18 cellular contexts compared by ENCODE assay signal in genomic region chr2:65159921-65160320, GRCh38. TPM values are rescaled to one million over a fixed set of nuclear protein-coding genes. Genes with fewer than 3 reads are reported as not detected.
DNase-seq lines count a peak whose midpoint lies in the region; ATAC-seq, FAIRE-seq and TF ChIP-seq lines count a peak whose summit lies in the region.
"Had no signal": no experiment of that assay in that cellular context is flagged by ENCODE, and none has a peak within 500 bp of the region (broad histone marks: within the 10 kb centered on the region; RNA-seq: fewer than 3 reads in every experiment).

No MANE protein-coding gene starts in this region.

- no peaks in the 10 kb centered on the region for H3K27me3 ChIP-seq in BLaER1
- no peaks in the 10 kb centered on the region for H3K27me3 ChIP-seq in K562 (ENCODE audit: control insufficient read depth in 2 of 2, insufficient read depth in 2 of 2, low read length in 2 of 2)
- no peaks in the 10 kb centered on the region for H3K27me3 ChIP-seq in PC-3 (ENCODE audit: low read length)
- H3K27me3 ChIP-seq in foreskin keratinocyte = no peaks in the 10 kb centered on the region
- H3K27me3 ChIP-seq: heart left ventricle, tibial nerve had no signal

- no peak for TF ChIP-seq RAD21 in K562 (CRISPR knock-in tag; conservative IDR thresholded peaks at IDR 0.05 in 1 of 2, IDR thresholded peaks at IDR 0.05 in 1 of 2)

- no peaks in the 10 kb centered on the region for H3K9me2 ChIP-seq in PC-3 (replicated peaks; ENCODE audit: low read length)

- POLR2A ChIA-PET in K562 (lab: Yijun Ruan, JAX) = interaction anchor here (0.6 to 0.7 kb wide), 2 partner anchors 11 to 15 kb away, joined by 3 read pairs; no protein-coding TSS in a partner anchor
- POLR2A ChIA-PET in PC-3 (lab: Charles Lee; ENCODE audit: unreplicated experiment) = no interaction called here

- no peak for ATAC-seq in K562
- no peak for ATAC-seq in PC-3
- no peak for ATAC-seq in foreskin keratinocyte

- H2AFZ ChIP-seq in K562 (ENCODE audit: low read depth, low read length) = peak overlapping the region; percentile 38; the same call in 1 of the 2 replicates
- no peak overlapping the region for H2AFZ ChIP-seq in PC-3 (ENCODE audit: low read length)

- WGBS in K562 (ENCODE audit: insufficient coverage, low coverage, missing lambda C conversion rate) = 38% methylated on average over 2 of the region's 2 CpGs

- H3K9ac ChIP-seq in BLaER1 (no peak overlapping the region), K562 (ENCODE audit: insufficient read depth in 1 of 2, low read depth in 2 of 2, low read length in 2 of 2) (no peak overlapping the region), PC-3 (ENCODE audit: low read length) (no peak overlapping the region)

- CTCF ChIA-PET in K562 (lab: Yijun Ruan, JAX; ENCODE audit: low intra/inter-chr PET ratio) (no interaction called here), PC-3 (lab: Charles Lee) (no interaction called here)

- BruUV-seq in K562 (replicated peaks; lab: Mats Ljungman, UMichigan) = no TSS peak
- BruUV-seq in PC-3 (replicated peaks; lab: Mats Ljungman, UMichigan) = no TSS peak

- peaks cover 43% of the 10 kb centered on the region for H3K4me1 ChIP-seq in BLaER1
- peaks cover 0 to 3% of the 10 kb centered on the region in 2 experiments; a peak in 1 of 5 replicates for H3K4me1 ChIP-seq in K562 (replicated peaks in 1 of 2; ENCODE audit: control insufficient read depth in 2 of 2, insufficient read depth in 2 of 2, low read length in 2 of 2)
- peaks cover 17% of the 10 kb centered on the region for H3K4me1 ChIP-seq in PC-3 (ENCODE audit: insufficient read depth, low read length)
- H3K4me1 ChIP-seq in foreskin keratinocyte = no peaks in the 10 kb centered on the region

- no peak for TF ChIP-seq EP300 in K562 (IDR thresholded peaks at IDR 0.05; ENCODE audit: low read length)

- no peaks in the 10 kb centered on the region for H3F3A ChIP-seq in PC-3 (ENCODE audit: low read length, unreplicated experiment)

- H3K4me2 ChIP-seq in BLaER1 = peak overlapping the region; percentile 69
- no peak overlapping the region for H3K4me2 ChIP-seq in K562 (ENCODE audit: insufficient read depth, low read length)
- H3K4me2 ChIP-seq in PC-3 (ENCODE audit: low read length) = no peak overlapping the region

- FAIRE-seq in K562 (lab: Jason Lieb, UNC) = no peak
- FAIRE-seq: kidney had no signal

- DNase-seq in AML-193 (lab: John Stamatoyannopoulos, UW) = peak; percentile 57 to 70
- peak; percentile 82 for DNase-seq in MV-4-11 (lab: John Stamatoyannopoulos, UW)
- DNase-seq in K562 (ENCODE audit: extremely low read depth in 1 of 4, low spot score in 3 of 4) = no peak
- no peak for DNase-seq in PC-3
- no peak for DNase-seq in NCI-H1105 (lab: John Stamatoyannopoulos, UW)
- DNase-seq in stimulated activated CD4-positive, alpha-beta T cell treated with anti-CD3 and anti-CD28 coated beads, Interleukin-15, amount 100 ng/mL, for 24 hours = no peak
- DNase-seq in foreskin keratinocyte = no peak
- DNase-seq: amniotic stem cell, cortex of kidney, HCEC 1CT, heart left ventricle, kidney, NCI-H2107, NCI-H82 had no signal

- peak overlapping the region; percentile 76 for H3K27ac ChIP-seq in BLaER1
- no peak overlapping the region for H3K27ac ChIP-seq in K562 (ENCODE audit: extremely low read depth, low read depth, low read length)
- H3K27ac ChIP-seq in PC-3 (ENCODE audit: low read length) = no peak overlapping the region
- no peak overlapping the region for H3K27ac ChIP-seq in foreskin keratinocyte
- H3K27ac ChIP-seq: C4-2B, tibial nerve, VCaP had no signal

- intact Hi-C loops in K562 (cut with micrococcal nuclease) = no loop called here
- intact Hi-C loops in PC-3 (cut with micrococcal nuclease) = no loop called here

- H4K20me1 ChIP-seq in BLaER1 (no peaks in the 10 kb centered on the region), K562 (replicated peaks; ENCODE audit: control insufficient read depth, insufficient read depth, low read length) (no peaks in the 10 kb centered on the region), PC-3 (ENCODE audit: low read length) (no peaks in the 10 kb centered on the region)

- H3K36me3 ChIP-seq in BLaER1 (no peaks in the 10 kb centered on the region), K562 (ENCODE audit: control insufficient read depth, insufficient read depth, low read length) (no peaks in the 10 kb centered on the region), PC-3 (ENCODE audit: low read depth, low read length) (no peaks in the 10 kb centered on the region)
- H3K36me3 ChIP-seq: heart left ventricle, tibial nerve had no signal

- H3K79me2 ChIP-seq in K562 (ENCODE audit: control insufficient read depth, insufficient read depth, low read length) = no peaks in the 10 kb centered on the region
- H3K79me2 ChIP-seq in PC-3 (ENCODE audit: low read length) = no peaks in the 10 kb centered on the region

- H3K4me3 ChIP-seq in BLaER1 (no peak overlapping the region), K562 (no peak overlapping the region), PC-3 (ENCODE audit: low read length) (no peak overlapping the region)
- H3K4me3 ChIP-seq: heart left ventricle, tibial nerve had no signal

- no peaks in the 10 kb centered on the region for H3K9me1 ChIP-seq in K562 (ENCODE audit: control insufficient read depth, insufficient read depth, low read length)

- TF ChIP-seq CTCF in K562 (IDR thresholded peaks at IDR 0.05 in 2 of 3, conservative IDR thresholded peaks at IDR 0.05 in 1 of 3; ENCODE audit: insufficient read depth in 2 of 3, low read depth in 1 of 3, low read length in 3 of 3) = no peak
- no peak for TF ChIP-seq CTCF in PC-3 (conservative IDR thresholded peaks at IDR 0.05; ENCODE audit: low read depth, low read length)
- TF ChIP-seq CTCF in foreskin keratinocyte (conservative IDR thresholded peaks at IDR 0.05) = no peak

- no peak for TF ChIP-seq POLR2A in K562 (conservative IDR thresholded peaks at IDR 0.05)

- in situ Hi-C loops in K562 (cut with MboI) = loop anchor here (25.0 kb wide), 1 partner anchor 248 kb away; no protein-coding TSS in a partner anchor

- H3K9me3 ChIP-seq in BLaER1 (no peaks in the 10 kb centered on the region), K562 (replicated peaks; ENCODE audit: control insufficient read depth, insufficient read depth, low read depth, low read length) (no peaks in the 10 kb centered on the region), PC-3 (ENCODE audit: low read length) (no peaks in the 10 kb centered on the region)
- H3K9me3 ChIP-seq: heart left ventricle, tibial nerve had no signal

TF ChIP-seq in K562, 482 proteins besides CTCF, POLR2A, EP300 and RAD21:
- no peak for TF ChIP-seq TFAM (CRISPR knock-in tag; conservative IDR thresholded peaks at IDR 0.05)
- TF ChIP-seq YY1 (IDR thresholded peaks at IDR 0.05; ENCODE audit: borderline replicate concordance in 1 of 3, control insufficient read depth in 1 of 3, extremely low read depth in 1 of 3, insufficient read depth in 3 of 3, insufficient read length in 1 of 3, insufficient replicate concordance in 2 of 3, low read depth in 1 of 3, low read length in 2 of 3) = no peak
- TF ChIP-seq RHOXF2B (CRISPR knock-in tag; conservative IDR thresholded peaks at IDR 0.05) = no peak
- no peak for TF ChIP-seq LCOR (CRISPR knock-in tag; IDR thresholded peaks at IDR 0.05)

RNA-seq across cellular contexts. Expression of gene RAB1A, which starts 30.0 kb away (rescaled TPM):
- total RNA-seq in K562 (2011; cell fraction: chromatin; rRNA removed; ENCODE audit: low replicate concordance) = 20.3 and 50.3 TPM in 2 replicates
- total RNA-seq in K562 (2011; cell fraction: nucleolus; rRNA removed) = 13.5 and 14.3 TPM in 2 replicates
- 36.1 and 60.5 TPM in 2 replicates for total RNA-seq in K562 (2011; cell fraction: nucleoplasm; rRNA removed)
- total RNA-seq in K562 (2014; rRNA removed) (62.2 and 83.5 TPM in 2 replicates), K562 (2014; rRNA removed; fragmentation: Illumina TruSeq; extraction: Trizol) (67.7 and 81.4 TPM in 2 replicates), K562 (2015; rRNA removed; fragmentation: Illumina TruSeq; extraction: Trizol) (64.4 and 66.7 TPM in 2 replicates), K562 (2021) (93.9 and 99.4 TPM in 2 replicates), PC-3 (2014; rRNA removed) (96.9 and 97.3 TPM in 2 replicates), foreskin keratinocyte (135 and 149 TPM in 2 replicates)
- polyA plus RNA-seq in K562 (2011; rRNA removed) (144 and 163 TPM in 2 replicates), K562 (2014; fragmentation: Illumina TruSeq; extraction: Trizol) (81.5 and 89.1 TPM in 2 replicates), K562 (2014; fragmentation: Nextera tagmentation; extraction: Ambion mirVana) (10 to 100 TPM; 43.8 to 47.8 TPM), K562 (2014; rRNA removed) (125 and 136 TPM in 2 replicates), foreskin keratinocyte (176 and 178 TPM in 2 replicates)
- polyA plus RNA-seq in K562 (2011; cell fraction: cytosol; rRNA removed) = 33.7 and 80.3 TPM in 2 replicates
- 23.6 and 40.8 TPM in 2 replicates for polyA plus RNA-seq in K562 (2011; cell fraction: nucleus; rRNA removed)
- 116 and 153 TPM in 2 replicates for polyA plus RNA-seq in K562 (2012)
- polyA minus RNA-seq in K562 (2011; rRNA and poly(A)+ RNA removed) = 93.6 and 96.1 TPM in 2 replicates
- 31.6 and 38.0 TPM in 2 replicates for polyA minus RNA-seq in K562 (2011; cell fraction: cytosol; rRNA and poly(A)+ RNA removed)
- 13.1 and 22.5 TPM in 2 replicates for polyA minus RNA-seq in K562 (2011; cell fraction: nucleus; rRNA and poly(A)+ RNA removed)

Comparison
In these comparisons a context has a peak if more than half of its experiments do, and no peak if none do; other contexts are left out.
1. DNase-seq: peak in AML-193 (2 of 2) and MV-4-11 (single experiment); none in K562 (0 of 4), PC-3 (single experiment), NCI-H1105 (single experiment), stimulated activated CD4-positive, alpha-beta T cell treated with anti-CD3 and anti-CD28 coated beads, Interleukin-15, amount 100 ng/mL, for 24 hours (single experiment) and foreskin keratinocyte (0 of 2).